In genomic region chr16:17817943-17818342, GRCh38 we compare ENCODE assay signal across 1 cellular context.
TF ChIP-seq lines count a peak whose summit lies in the region.

No MANE protein-coding gene starts in this region.

TF ChIP-seq in GM23338, 12 proteins besides CTCF, POLR2A, EP300 and RAD21 (continued from another document):
- TF ChIP-seq ZNF462 (CRISPR knock-in tag; IDR thresholded peaks at IDR 0.05) = no peak
- TF ChIP-seq JUNB (IDR thresholded peaks at IDR 0.05; ENCODE audit: unreplicated experiment) = no peak
- TF ChIP-seq EZH2 (IDR thresholded peaks at IDR 0.05; ENCODE audit: low read depth, unreplicated experiment) = no peak
- TF ChIP-seq EZH2phosphoT487 (IDR thresholded peaks at IDR 0.05; ENCODE audit: unreplicated experiment) = no peak
